ENCODE assay signal across 1 cellular context in the genomic region with DNA sequence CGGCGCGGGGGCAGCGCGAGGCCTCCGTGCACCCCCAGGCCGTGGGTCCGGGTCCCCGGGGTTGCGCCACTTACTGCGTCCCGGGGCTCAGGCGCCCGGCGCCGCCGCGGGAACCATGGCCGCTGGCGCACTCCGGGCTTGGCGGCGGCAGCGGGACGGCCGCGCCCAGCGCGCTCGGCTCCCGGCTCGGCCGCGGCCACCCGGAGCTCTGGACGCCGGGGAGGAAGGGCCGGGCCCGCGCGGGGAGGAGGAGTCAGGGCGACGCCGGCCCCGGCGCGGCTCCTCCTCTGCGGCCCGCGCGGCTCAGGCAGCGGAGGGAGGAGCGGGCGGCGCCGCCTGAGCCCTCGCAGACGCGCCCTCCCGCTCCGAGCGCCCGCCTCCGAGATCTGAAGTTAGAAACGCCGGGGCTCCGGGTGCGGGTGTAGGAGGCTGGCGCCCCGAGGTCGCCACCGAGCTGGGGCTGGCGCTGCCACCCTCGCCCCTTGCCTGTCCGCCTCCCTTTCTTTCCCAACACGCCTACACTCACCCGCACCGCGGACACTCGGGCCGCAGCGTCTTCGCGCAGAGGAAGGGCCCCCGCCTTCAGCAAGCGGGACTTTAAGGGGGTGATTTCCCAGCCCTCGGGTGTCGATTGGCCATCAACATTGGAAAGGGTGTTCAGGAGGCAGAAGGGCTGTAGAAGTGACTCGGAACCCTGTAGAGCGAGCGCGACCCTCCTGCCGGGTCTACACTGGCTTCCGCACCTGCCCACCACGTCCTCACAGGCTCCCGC.
TF ChIP-seq lines count a peak whose summit lies in the region.

A gene with protein sequence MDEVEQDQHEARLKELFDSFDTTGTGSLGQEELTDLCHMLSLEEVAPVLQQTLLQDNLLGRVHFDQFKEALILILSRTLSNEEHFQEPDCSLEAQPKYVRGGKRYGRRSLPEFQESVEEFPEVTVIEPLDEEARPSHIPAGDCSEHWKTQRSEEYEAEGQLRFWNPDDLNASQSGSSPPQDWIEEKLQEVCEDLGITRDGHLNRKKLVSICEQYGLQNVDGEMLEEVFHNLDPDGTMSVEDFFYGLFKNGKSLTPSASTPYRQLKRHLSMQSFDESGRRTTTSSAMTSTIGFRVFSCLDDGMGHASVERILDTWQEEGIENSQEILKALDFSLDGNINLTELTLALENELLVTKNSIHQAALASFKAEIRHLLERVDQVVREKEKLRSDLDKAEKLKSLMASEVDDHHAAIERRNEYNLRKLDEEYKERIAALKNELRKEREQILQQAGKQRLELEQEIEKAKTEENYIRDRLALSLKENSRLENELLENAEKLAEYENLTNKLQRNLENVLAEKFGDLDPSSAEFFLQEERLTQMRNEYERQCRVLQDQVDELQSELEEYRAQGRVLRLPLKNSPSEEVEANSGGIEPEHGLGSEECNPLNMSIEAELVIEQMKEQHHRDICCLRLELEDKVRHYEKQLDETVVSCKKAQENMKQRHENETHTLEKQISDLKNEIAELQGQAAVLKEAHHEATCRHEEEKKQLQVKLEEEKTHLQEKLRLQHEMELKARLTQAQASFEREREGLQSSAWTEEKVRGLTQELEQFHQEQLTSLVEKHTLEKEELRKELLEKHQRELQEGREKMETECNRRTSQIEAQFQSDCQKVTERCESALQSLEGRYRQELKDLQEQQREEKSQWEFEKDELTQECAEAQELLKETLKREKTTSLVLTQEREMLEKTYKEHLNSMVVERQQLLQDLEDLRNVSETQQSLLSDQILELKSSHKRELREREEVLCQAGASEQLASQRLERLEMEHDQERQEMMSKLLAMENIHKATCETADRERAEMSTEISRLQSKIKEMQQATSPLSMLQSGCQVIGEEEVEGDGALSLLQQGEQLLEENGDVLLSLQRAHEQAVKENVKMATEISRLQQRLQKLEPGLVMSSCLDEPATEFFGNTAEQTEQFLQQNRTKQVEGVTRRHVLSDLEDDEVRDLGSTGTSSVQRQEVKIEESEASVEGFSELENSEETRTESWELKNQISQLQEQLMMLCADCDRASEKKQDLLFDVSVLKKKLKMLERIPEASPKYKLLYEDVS (N-terminal part only) (minus strand): TSS at position 231 of the 772 bp plus-strand sequence. CDS start 9,106 bp downstream, outside the sequence.

TF ChIP-seq in K562, 482 proteins besides CTCF, POLR2A, EP300 and RAD21 (continued from another document):
- TF ChIP-seq, protein P1, sequence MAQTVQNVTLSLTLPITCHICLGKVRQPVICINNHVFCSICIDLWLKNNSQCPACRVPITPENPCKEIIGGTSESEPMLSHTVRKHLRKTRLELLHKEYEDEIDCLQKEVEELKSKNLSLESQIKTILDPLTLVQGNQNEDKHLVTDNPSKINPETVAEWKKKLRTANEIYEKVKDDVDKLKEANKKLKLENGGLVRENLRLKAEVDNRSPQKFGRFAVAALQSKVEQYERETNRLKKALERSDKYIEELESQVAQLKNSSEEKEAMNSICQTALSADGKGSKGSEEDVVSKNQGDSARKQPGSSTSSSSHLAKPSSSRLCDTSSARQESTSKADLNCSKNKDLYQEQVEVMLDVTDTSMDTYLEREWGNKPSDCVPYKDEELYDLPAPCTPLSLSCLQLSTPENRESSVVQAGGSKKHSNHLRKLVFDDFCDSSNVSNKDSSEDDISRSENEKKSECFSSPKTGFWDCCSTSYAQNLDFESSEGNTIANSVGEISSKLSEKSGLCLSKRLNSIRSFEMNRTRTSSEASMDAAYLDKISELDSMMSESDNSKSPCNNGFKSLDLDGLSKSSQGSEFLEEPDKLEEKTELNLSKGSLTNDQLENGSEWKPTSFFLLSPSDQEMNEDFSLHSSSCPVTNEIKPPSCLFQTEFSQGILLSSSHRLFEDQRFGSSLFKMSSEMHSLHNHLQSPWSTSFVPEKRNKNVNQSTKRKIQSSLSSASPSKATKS (CRISPR knock-in tag; IDR thresholded peaks at IDR 0.05): no peak
- TF ChIP-seq CCNT2 (IDR thresholded peaks at IDR 0.05; ENCODE audit: borderline replicate concordance, extremely low read depth, insufficient read length, low read depth, low read length) (peak; percentile 55), KDM5B (IDR thresholded peaks at IDR 0.05; ENCODE audit: insufficient replicate concordance, low read depth, low read length) (no peak), NCOA4 (IDR thresholded peaks at IDR 0.05; ENCODE audit: partially characterized antibody) (no peak), NONO (IDR thresholded peaks at IDR 0.05; ENCODE audit: low read depth in 2 of 2, low read length in 1 of 2) (peak in 1 of 2 experiments; percentile 37; a peak in 1 of 4 replicates), HMGN3 (IDR thresholded peaks at IDR 0.05; ENCODE audit: borderline replicate concordance, extremely low read depth, insufficient read length, low read depth, low read length) (peak; percentile 29), MTA2 (IDR thresholded peaks at IDR 0.05; ENCODE audit: low read depth) (no peak), CREM (IDR thresholded peaks at IDR 0.05; ENCODE audit: low read depth) (no peak)
- TF ChIP-seq, protein P2, sequence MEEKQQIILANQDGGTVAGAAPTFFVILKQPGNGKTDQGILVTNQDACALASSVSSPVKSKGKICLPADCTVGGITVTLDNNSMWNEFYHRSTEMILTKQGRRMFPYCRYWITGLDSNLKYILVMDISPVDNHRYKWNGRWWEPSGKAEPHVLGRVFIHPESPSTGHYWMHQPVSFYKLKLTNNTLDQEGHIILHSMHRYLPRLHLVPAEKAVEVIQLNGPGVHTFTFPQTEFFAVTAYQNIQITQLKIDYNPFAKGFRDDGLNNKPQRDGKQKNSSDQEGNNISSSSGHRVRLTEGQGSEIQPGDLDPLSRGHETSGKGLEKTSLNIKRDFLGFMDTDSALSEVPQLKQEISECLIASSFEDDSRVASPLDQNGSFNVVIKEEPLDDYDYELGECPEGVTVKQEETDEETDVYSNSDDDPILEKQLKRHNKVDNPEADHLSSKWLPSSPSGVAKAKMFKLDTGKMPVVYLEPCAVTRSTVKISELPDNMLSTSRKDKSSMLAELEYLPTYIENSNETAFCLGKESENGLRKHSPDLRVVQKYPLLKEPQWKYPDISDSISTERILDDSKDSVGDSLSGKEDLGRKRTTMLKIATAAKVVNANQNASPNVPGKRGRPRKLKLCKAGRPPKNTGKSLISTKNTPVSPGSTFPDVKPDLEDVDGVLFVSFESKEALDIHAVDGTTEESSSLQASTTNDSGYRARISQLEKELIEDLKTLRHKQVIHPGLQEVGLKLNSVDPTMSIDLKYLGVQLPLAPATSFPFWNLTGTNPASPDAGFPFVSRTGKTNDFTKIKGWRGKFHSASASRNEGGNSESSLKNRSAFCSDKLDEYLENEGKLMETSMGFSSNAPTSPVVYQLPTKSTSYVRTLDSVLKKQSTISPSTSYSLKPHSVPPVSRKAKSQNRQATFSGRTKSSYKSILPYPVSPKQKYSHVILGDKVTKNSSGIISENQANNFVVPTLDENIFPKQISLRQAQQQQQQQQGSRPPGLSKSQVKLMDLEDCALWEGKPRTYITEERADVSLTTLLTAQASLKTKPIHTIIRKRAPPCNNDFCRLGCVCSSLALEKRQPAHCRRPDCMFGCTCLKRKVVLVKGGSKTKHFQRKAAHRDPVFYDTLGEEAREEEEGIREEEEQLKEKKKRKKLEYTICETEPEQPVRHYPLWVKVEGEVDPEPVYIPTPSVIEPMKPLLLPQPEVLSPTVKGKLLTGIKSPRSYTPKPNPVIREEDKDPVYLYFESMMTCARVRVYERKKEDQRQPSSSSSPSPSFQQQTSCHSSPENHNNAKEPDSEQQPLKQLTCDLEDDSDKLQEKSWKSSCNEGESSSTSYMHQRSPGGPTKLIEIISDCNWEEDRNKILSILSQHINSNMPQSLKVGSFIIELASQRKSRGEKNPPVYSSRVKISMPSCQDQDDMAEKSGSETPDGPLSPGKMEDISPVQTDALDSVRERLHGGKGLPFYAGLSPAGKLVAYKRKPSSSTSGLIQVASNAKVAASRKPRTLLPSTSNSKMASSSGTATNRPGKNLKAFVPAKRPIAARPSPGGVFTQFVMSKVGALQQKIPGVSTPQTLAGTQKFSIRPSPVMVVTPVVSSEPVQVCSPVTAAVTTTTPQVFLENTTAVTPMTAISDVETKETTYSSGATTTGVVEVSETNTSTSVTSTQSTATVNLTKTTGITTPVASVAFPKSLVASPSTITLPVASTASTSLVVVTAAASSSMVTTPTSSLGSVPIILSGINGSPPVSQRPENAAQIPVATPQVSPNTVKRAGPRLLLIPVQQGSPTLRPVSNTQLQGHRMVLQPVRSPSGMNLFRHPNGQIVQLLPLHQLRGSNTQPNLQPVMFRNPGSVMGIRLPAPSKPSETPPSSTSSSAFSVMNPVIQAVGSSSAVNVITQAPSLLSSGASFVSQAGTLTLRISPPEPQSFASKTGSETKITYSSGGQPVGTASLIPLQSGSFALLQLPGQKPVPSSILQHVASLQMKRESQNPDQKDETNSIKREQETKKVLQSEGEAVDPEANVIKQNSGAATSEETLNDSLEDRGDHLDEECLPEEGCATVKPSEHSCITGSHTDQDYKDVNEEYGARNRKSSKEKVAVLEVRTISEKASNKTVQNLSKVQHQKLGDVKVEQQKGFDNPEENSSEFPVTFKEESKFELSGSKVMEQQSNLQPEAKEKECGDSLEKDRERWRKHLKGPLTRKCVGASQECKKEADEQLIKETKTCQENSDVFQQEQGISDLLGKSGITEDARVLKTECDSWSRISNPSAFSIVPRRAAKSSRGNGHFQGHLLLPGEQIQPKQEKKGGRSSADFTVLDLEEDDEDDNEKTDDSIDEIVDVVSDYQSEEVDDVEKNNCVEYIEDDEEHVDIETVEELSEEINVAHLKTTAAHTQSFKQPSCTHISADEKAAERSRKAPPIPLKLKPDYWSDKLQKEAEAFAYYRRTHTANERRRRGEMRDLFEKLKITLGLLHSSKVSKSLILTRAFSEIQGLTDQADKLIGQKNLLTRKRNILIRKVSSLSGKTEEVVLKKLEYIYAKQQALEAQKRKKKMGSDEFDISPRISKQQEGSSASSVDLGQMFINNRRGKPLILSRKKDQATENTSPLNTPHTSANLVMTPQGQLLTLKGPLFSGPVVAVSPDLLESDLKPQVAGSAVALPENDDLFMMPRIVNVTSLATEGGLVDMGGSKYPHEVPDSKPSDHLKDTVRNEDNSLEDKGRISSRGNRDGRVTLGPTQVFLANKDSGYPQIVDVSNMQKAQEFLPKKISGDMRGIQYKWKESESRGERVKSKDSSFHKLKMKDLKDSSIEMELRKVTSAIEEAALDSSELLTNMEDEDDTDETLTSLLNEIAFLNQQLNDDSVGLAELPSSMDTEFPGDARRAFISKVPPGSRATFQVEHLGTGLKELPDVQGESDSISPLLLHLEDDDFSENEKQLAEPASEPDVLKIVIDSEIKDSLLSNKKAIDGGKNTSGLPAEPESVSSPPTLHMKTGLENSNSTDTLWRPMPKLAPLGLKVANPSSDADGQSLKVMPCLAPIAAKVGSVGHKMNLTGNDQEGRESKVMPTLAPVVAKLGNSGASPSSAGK (IDR thresholded peaks at IDR 0.05): peak; percentile 23; the same call in 1 of the 2 replicates
